ENCODE assay signal across 10 cellular contexts in the genomic region with DNA sequence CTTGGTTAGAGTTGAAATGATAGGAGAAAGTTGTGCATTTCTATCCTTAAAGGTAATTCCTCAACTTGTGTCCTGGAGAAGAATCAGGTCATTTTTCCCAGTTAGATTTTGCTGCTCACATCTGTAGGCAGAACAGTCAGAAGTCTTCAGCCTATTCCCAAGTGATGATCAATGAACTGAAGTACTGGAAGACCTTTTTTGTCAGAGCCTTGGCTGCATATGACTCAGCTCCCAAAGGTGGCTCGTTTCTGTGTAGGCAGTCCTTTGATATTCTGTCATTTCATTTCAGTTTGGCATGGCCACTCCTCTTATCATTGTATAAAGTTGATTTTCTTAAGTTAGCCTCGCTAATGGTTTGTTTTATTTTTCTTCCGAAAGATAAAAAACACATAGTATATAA.
A peak's percentile ranks its signal among the peaks of the same experiment; 100 is the strongest.
DNase-seq lines count a peak whose midpoint lies in the region; ATAC-seq, FAIRE-seq and TF ChIP-seq lines count a peak whose summit lies in the region.
"Had no signal": no experiment of that assay in that cellular context is flagged by ENCODE, and none has a peak within 500 bp of the region (broad histone marks: within the 10 kb centered on the region; RNA-seq: fewer than 3 reads in every experiment).

No MANE protein-coding gene starts in this region.

- ATAC-seq in effector memory CD8-positive, alpha-beta T cell (replicated peaks): no peak
- ATAC-seq: Panc1 had no signal

- no peak for TF ChIP-seq POLR2A in ovary (IDR thresholded peaks at IDR 0.05)

- no peaks in the 10 kb centered on the region for H3K9me3 ChIP-seq in skeletal muscle satellite cell (replicated peaks; ENCODE audit: low read length)
- H3K9me3 ChIP-seq in ovary: no peaks in the 10 kb centered on the region

- no peak for TF ChIP-seq EP300 in ovary (IDR thresholded peaks at IDR 0.05)

- H3K4me1 ChIP-seq in skeletal muscle satellite cell (ENCODE audit: control insufficient read depth, insufficient read depth, low read length) (peaks cover 51% of the 10 kb centered on the region), ovary (ENCODE audit: insufficient read depth) (peaks cover 25% of the 10 kb centered on the region)

- intact Hi-C loops in ovary (cut with DNase I): loop anchor here in 1 of 4 donors (10.0 kb wide), 1 partner anchor 79 kb away; no protein-coding TSS in a partner anchor

- peaks cover 58% of the 10 kb centered on the region for H3K36me3 Mint-ChIP-seq in effector memory CD8-positive, alpha-beta T cell (ENCODE audit: insufficient read depth)

- peak overlapping the region; percentile 12 for H3K9ac ChIP-seq in skeletal muscle satellite cell (ENCODE audit: low read depth, low read length)

- H3K27ac Mint-ChIP-seq in effector memory CD8-positive, alpha-beta T cell: peak overlapping the region; percentile 99

- H3K4me3 ChIP-seq in GM06990 (replicated peaks; ENCODE audit: low read depth, low read length): peak overlapping the region; percentile 29; the same call in 1 of the 2 replicates
- H3K4me3 ChIP-seq in skeletal muscle satellite cell (ENCODE audit: low read length): no peak overlapping the region
- H3K4me3 ChIP-seq in ovary: no peak overlapping the region

- 16 to 36% (median 21%) methylated on average over 3 of the region's 3 CpGs for WGBS in ovary, 3 donors

- H3K36me3 ChIP-seq in GM06990 (ENCODE audit: control insufficient read depth, insufficient read depth, low read length): no peaks in the 10 kb centered on the region; the same call in 1 of the 2 replicates
- peaks cover 10% of the 10 kb centered on the region for H3K36me3 ChIP-seq in skeletal muscle satellite cell (ENCODE audit: insufficient read depth, low read length)
- no peaks in the 10 kb centered on the region for H3K36me3 ChIP-seq in ovary

- DNase-seq in GM06990 (ENCODE audit: extremely low read depth, insufficient read length) (no peak), OCI-M1 (lab: John Stamatoyannopoulos, UW) (peak; percentile 38), D721Med (ENCODE audit: insufficient read length, low spot score) (no peak), SHP77 treated with DMSO at 0.1 percent for 48 hours (lab: John Stamatoyannopoulos, UW) (no peak), AG20443 (ENCODE audit: low spot score) (no peak), ovary (no peak)
- DNase-seq in effector memory CD8-positive, alpha-beta T cell: no peak
- DNase-seq: activated gamma-delta T cell treated with Interleukin-2 at 50 U/mL for 16 hours had no signal

- no peak for TF ChIP-seq CTCF in GM06990 (IDR thresholded peaks at IDR 0.05; ENCODE audit: insufficient read depth, low read length, poor library complexity, severe bottlenecking)
- TF ChIP-seq CTCF in D721Med (IDR thresholded peaks at IDR 0.05; ENCODE audit: insufficient read depth, missing control alignments): no peak
- no peak for TF ChIP-seq CTCF in ovary (IDR thresholded peaks at IDR 0.05)

- peak overlapping the region in 1 of 2 donors; percentile 54 for H3K27ac ChIP-seq in ovary

- FAIRE-seq in D721Med (lab: Jason Lieb, UNC): no peak

- no peaks in the 10 kb centered on the region for H3K9me3 Mint-ChIP-seq in effector memory CD8-positive, alpha-beta T cell

- peaks cover 61 to 78% of the 10 kb centered on the region in 2 donors for H3K4me1 Mint-ChIP-seq in effector memory CD8-positive, alpha-beta T cell (ENCODE audit: low read depth in 2 of 2)

- H3K27me3 ChIP-seq in GM06990 (replicated peaks; ENCODE audit: control insufficient read depth, insufficient read depth, low read length): no peaks in the 10 kb centered on the region
- H3K27me3 ChIP-seq in skeletal muscle satellite cell (ENCODE audit: control insufficient read depth, insufficient read depth, low read length): no peaks in the 10 kb centered on the region
- H3K27me3 ChIP-seq in ovary: no peaks in the 10 kb centered on the region

- H3K27me3 Mint-ChIP-seq in effector memory CD8-positive, alpha-beta T cell: no peaks in the 10 kb centered on the region

- H3K4me3 Mint-ChIP-seq in effector memory CD8-positive, alpha-beta T cell: peak overlapping the region; percentile 85

- no peak overlapping the region for H3K4me2 ChIP-seq in skeletal muscle satellite cell (ENCODE audit: low read length)
